1 cellular context compared by ENCODE assay signal in genomic region chr9:99118782-99119466, GRCh38.
TF ChIP-seq lines count a peak whose summit lies in the region.

No MANE protein-coding gene starts in this region.

TF ChIP-seq in HepG2, 621 proteins besides CTCF, POLR2A, EP300 and RAD21 (continued from another document):
- TF ChIP-seq ZNF562 (CRISPR knock-in tag; IDR thresholded peaks at IDR 0.05; ENCODE audit: borderline replicate concordance): no peak
- TF ChIP-seq GPN1 (CRISPR knock-in tag; IDR thresholded peaks at IDR 0.05; ENCODE audit: borderline replicate concordance): no peak
- TF ChIP-seq GZF1 (CRISPR knock-in tag; IDR thresholded peaks at IDR 0.05): no peak
- no peak for TF ChIP-seq BHLHE40 (IDR thresholded peaks at IDR 0.05; ENCODE audit: low read length)
- no peak for TF ChIP-seq ZNF235 (CRISPR knock-in tag; IDR thresholded peaks at IDR 0.05; ENCODE audit: borderline replicate concordance)
- no peak for TF ChIP-seq ATM (IDR thresholded peaks at IDR 0.05; ENCODE audit: borderline replicate concordance)
- TF ChIP-seq KLF6 (CRISPR knock-in tag; IDR thresholded peaks at IDR 0.05): no peak
- TF ChIP-seq CHD4 (IDR thresholded peaks at IDR 0.05; ENCODE audit: borderline replicate concordance, low read length): no peak
- no peak for TF ChIP-seq ZNF564 (CRISPR knock-in tag; IDR thresholded peaks at IDR 0.05)
- TF ChIP-seq, protein P1, sequence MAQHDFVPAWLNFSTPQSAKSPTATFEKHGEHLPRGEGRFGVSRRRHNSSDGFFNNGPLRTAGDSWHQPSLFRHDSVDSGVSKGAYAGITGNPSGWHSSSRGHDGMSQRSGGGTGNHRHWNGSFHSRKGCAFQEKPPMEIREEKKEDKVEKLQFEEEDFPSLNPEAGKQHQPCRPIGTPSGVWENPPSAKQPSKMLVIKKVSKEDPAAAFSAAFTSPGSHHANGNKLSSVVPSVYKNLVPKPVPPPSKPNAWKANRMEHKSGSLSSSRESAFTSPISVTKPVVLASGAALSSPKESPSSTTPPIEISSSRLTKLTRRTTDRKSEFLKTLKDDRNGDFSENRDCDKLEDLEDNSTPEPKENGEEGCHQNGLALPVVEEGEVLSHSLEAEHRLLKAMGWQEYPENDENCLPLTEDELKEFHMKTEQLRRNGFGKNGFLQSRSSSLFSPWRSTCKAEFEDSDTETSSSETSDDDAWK (CRISPR knock-in tag; IDR thresholded peaks at IDR 0.05): no peak
- TF ChIP-seq ZNF30 (CRISPR knock-in tag; IDR thresholded peaks at IDR 0.05): no peak
- no peak for TF ChIP-seq ZNF263 (CRISPR knock-in tag; IDR thresholded peaks at IDR 0.05)
- TF ChIP-seq, protein P2, sequence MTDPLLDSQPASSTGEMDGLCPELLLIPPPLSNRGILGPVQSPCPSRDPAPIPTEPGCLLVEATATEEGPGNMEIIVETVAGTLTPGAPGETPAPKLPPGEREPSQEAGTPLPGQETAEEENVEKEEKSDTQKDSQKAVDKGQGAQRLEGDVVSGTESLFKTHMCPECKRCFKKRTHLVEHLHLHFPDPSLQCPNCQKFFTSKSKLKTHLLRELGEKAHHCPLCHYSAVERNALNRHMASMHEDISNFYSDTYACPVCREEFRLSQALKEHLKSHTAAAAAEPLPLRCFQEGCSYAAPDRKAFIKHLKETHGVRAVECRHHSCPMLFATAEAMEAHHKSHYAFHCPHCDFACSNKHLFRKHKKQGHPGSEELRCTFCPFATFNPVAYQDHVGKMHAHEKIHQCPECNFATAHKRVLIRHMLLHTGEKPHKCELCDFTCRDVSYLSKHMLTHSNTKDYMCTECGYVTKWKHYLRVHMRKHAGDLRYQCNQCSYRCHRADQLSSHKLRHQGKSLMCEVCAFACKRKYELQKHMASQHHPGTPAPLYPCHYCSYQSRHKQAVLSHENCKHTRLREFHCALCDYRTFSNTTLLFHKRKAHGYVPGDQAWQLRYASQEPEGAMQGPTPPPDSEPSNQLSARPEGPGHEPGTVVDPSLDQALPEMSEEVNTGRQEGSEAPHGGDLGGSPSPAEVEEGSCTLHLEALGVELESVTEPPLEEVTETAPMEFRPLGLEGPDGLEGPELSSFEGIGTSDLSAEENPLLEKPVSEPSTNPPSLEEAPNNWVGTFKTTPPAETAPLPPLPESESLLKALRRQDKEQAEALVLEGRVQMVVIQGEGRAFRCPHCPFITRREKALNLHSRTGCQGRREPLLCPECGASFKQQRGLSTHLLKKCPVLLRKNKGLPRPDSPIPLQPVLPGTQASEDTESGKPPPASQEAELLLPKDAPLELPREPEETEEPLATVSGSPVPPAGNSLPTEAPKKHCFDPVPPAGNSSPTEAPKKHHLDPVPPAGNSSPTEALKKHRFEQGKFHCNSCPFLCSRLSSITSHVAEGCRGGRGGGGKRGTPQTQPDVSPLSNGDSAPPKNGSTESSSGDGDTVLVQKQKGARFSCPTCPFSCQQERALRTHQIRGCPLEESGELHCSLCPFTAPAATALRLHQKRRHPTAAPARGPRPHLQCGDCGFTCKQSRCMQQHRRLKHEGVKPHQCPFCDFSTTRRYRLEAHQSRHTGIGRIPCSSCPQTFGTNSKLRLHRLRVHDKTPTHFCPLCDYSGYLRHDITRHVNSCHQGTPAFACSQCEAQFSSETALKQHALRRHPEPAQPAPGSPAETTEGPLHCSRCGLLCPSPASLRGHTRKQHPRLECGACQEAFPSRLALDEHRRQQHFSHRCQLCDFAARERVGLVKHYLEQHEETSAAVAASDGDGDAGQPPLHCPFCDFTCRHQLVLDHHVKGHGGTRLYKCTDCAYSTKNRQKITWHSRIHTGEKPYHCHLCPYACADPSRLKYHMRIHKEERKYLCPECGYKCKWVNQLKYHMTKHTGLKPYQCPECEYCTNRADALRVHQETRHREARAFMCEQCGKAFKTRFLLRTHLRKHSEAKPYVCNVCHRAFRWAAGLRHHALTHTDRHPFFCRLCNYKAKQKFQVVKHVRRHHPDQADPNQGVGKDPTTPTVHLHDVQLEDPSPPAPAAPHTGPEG (CRISPR knock-in tag; IDR thresholded peaks at IDR 0.05): no peak
- TF ChIP-seq ZBTB20 (CRISPR knock-in tag; IDR thresholded peaks at IDR 0.05; ENCODE audit: borderline replicate concordance, low read depth): no peak
